In the genomic region with DNA sequence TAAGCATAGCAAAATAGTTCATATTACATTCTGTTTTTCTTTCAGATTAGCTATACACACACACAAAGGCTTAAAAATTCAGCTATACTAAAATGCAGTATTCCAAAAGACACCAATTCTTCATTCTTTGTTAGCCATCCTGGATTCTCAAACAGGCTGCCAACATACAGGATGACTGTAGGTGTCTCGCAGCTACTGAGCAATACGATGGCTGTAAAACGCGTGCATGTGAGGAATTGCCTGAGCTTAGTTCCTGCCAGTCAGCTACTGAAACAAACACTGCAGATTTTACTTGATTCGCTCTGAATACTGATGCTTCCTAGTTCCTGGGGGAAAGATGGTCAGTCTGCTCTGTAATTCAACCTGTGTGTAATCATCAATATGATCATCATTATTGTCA, we compare ENCODE assay signal across 8 cellular contexts. TPM values are rescaled to one million over a fixed set of nuclear protein-coding genes. Genes with fewer than 3 reads are reported as not detected.
A peak's percentile ranks its signal among the peaks of the same experiment; 100 is the strongest.
DNase-seq lines count a peak whose midpoint lies in the region; ATAC-seq and TF ChIP-seq lines count a peak whose summit lies in the region.

No MANE protein-coding gene starts in this region.

- no peaks in the 10 kb centered on the region for H3K27me3 ChIP-seq in stomach

- H3K36me3 Mint-ChIP-seq in CD14-positive monocyte (no peaks in the 10 kb centered on the region), type B pancreatic cell (no peaks in the 10 kb centered on the region)
- H3K36me3 Mint-ChIP-seq in activated T-cell treated with anti-CD3 and anti-CD28 coated beads, Interleukin-2, amount 50 U/mL, for 24 hours (ENCODE audit: low read depth) = no peaks in the 10 kb centered on the region

- no peaks in the 10 kb centered on the region for H4K20me1 ChIP-seq in OCI-LY7 (ENCODE audit: insufficient read depth, low read length)

- TF ChIP-seq POLR2A in stomach (IDR thresholded peaks at IDR 0.05) = no peak

- H3K27me3 Mint-ChIP-seq in CD14-positive monocyte (ENCODE audit: low read depth in 3 of 3) (peaks cover 0 to 4% (median 2%) of the 10 kb centered on the region in 3 donors), type B pancreatic cell (peaks cover 11% of the 10 kb centered on the region)
- H3K27me3 Mint-ChIP-seq in activated T-cell treated with anti-CD3 and anti-CD28 coated beads, Interleukin-2, amount 50 U/mL, for 24 hours = no peaks in the 10 kb centered on the region

- no peak for TF ChIP-seq EP300 in stomach (IDR thresholded peaks at IDR 0.05)

- peak overlapping the region; percentile 32 for H3K4me3 Mint-ChIP-seq in CD14-positive monocyte
- H3K4me3 Mint-ChIP-seq in type B pancreatic cell = no peak overlapping the region
- H3K4me3 Mint-ChIP-seq in activated T-cell treated with anti-CD3 and anti-CD28 coated beads, Interleukin-2, amount 50 U/mL, for 24 hours = no peak overlapping the region

- H3K9me3 Mint-ChIP-seq in CD14-positive monocyte = no peaks in the 10 kb centered on the region
- H3K9me3 Mint-ChIP-seq in type B pancreatic cell = no peaks in the 10 kb centered on the region
- no peaks in the 10 kb centered on the region for H3K9me3 Mint-ChIP-seq in activated T-cell treated with anti-CD3 and anti-CD28 coated beads, Interleukin-2, amount 50 U/mL, for 24 hours

- H3K4me3 ChIP-seq in OCI-LY7 (ENCODE audit: low read depth, low read length, poor library complexity, severe bottlenecking) (peak overlapping the region; percentile 18), stomach (no peak overlapping the region)

- intact Hi-C loops in CD14-positive monocyte (cut with micrococcal nuclease) (no loop called here), OCI-LY7 (cut with micrococcal nuclease; ENCODE audit: unreplicated experiment) (no loop called here), stomach (cut with DNase I; ENCODE audit: low total_unique reads) (no loop called here)

- no peaks in the 10 kb centered on the region for H3K36me3 ChIP-seq in OCI-LY7 (ENCODE audit: insufficient read depth, low read length)
- no peaks in the 10 kb centered on the region for H3K36me3 ChIP-seq in stomach

- ATAC-seq in GM21390 (IDR thresholded peaks at IDR 0.05; ENCODE audit: unreplicated experiment) = peak; percentile 57

- DNase-seq in CD14-positive monocyte (ENCODE audit: low spot score) = no peak
- peak; percentile 79 for DNase-seq in OCI-LY7 (ENCODE audit: low spot score)
- DNase-seq in fibroblast of gingiva (ENCODE audit: low read depth) = peak; percentile 46
- DNase-seq in type B pancreatic cell (ENCODE audit: extremely low spot score, unreplicated experiment) = no peak
- no peak for DNase-seq in activated T-cell treated with anti-CD3 and anti-CD28 coated beads, Interleukin-2, amount 50 U/mL, for 24 hours
- no peak for DNase-seq in iPS-NIHi7 (ENCODE audit: extremely low spot score)
- no peak for DNase-seq in stomach

- H3K4me1 ChIP-seq in OCI-LY7 (ENCODE audit: insufficient read depth, low read length, poor library complexity, severe bottlenecking) (peaks cover 26% of the 10 kb centered on the region), stomach (no peaks in the 10 kb centered on the region)

- H3K4me2 ChIP-seq in OCI-LY7 (ENCODE audit: low read length) = peak overlapping the region; percentile 46

- 11 to 20% (median 15%) methylated on average over 5 of the region's 5 CpGs for WGBS in stomach, 5 donors

- BruUV-seq in OCI-LY7 (replicated peaks; lab: Mats Ljungman, UMichigan) = no TSS peak

- H3K9me3 ChIP-seq in OCI-LY7 (ENCODE audit: low read length) (no peaks in the 10 kb centered on the region), stomach (no peaks in the 10 kb centered on the region)

- no peaks in the 10 kb centered on the region for H3K9me2 ChIP-seq in OCI-LY7 (ENCODE audit: insufficient read depth, low read length)

- TF ChIP-seq CTCF in CD14-positive monocyte (IDR thresholded peaks at IDR 0.05) (peak; percentile 24), OCI-LY7 (conservative IDR thresholded peaks at IDR 0.05; ENCODE audit: low read length) (peak; percentile 71), type B pancreatic cell (conservative IDR thresholded peaks at IDR 0.05) (peak; percentile 46), stomach (IDR thresholded peaks at IDR 0.05) (peak in 2 of 7 experiments; percentile 7 to 22)

- H3K79me2 ChIP-seq in OCI-LY7 (ENCODE audit: insufficient read depth, low read depth, low read length) = no peaks in the 10 kb centered on the region

- CTCF ChIA-PET in OCI-LY7 (lab: Charles Lee; ENCODE audit: unreplicated experiment) = interaction anchor here (0.6 to 2.1 kb wide), 2 partner anchors 11 to 14 kb away, joined by 3 to 6 read pairs; no protein-coding TSS in a partner anchor

- peak overlapping the region in 1 of 7 donors; percentile 12 for H3K27ac Mint-ChIP-seq in CD14-positive monocyte
- no peak overlapping the region for H3K27ac Mint-ChIP-seq in type B pancreatic cell
- H3K27ac Mint-ChIP-seq in activated T-cell treated with anti-CD3 and anti-CD28 coated beads, Interleukin-2, amount 50 U/mL, for 24 hours = no peak overlapping the region

- POLR2A ChIA-PET in OCI-LY7 (lab: Charles Lee) = interaction anchor here (0.7 to 2.1 kb wide), 7 partner anchors 10 to 189 kb away, joined by 3 to 8 read pairs (median 4); no protein-coding TSS in a partner anchor

- H3K4me1 Mint-ChIP-seq in CD14-positive monocyte (peaks cover 33% of the 10 kb centered on the region), type B pancreatic cell (ENCODE audit: unreplicated experiment) (no peaks in the 10 kb centered on the region)
- H3K4me1 Mint-ChIP-seq in activated T-cell treated with anti-CD3 and anti-CD28 coated beads, Interleukin-2, amount 50 U/mL, for 24 hours (ENCODE audit: low read depth) = no peaks in the 10 kb centered on the region

- H3K27ac ChIP-seq in OCI-LY7 (ENCODE audit: low read depth, low read length, poor library complexity, severe bottlenecking) (no peak overlapping the region), stomach (no peak overlapping the region)

- peak overlapping the region; percentile 98 for H2AFZ ChIP-seq in OCI-LY7 (ENCODE audit: low read length)

RNA-seq across cellular contexts. Expression of gene HMGN1, which starts 24.7 kb away (rescaled TPM):
- polyA plus RNA-seq in CD14-positive monocyte (10 to 100 TPM; 59.8 to 72.7 TPM), stomach (100 to 1,000 TPM; 128 to 148 (median 129) TPM)
- 264 and 349 TPM in 2 replicates for total RNA-seq in OCI-LY7 (2014; rRNA removed; shearing (Covaris generic))
- total RNA-seq in OCI-LY7 (2022) (492 and 532 TPM in 2 replicates), type B pancreatic cell (ENCODE audit: low replicate concordance) (466 and 479 TPM in 2 replicates), stomach (100 to 1,000 TPM in 4 of 5 donors, 10 to 100 TPM in 1; 39.1 to 321 (median 133) TPM)

Comparison
In these comparisons a context has a peak if more than half of its experiments do, and no peak if none do; other contexts are left out.
1. DNase-seq: peak in OCI-LY7 (single experiment) and fibroblast of gingiva (single experiment); none in CD14-positive monocyte (single experiment), type B pancreatic cell (single experiment), activated T-cell treated with anti-CD3 and anti-CD28 coated beads, Interleukin-2, amount 50 U/mL, for 24 hours (single experiment), iPS-NIHi7 (single experiment) and stomach (single experiment).
2. H3K4me3 Mint-ChIP-seq: peak in CD14-positive monocyte (2 of 2); none in type B pancreatic cell (single experiment) and activated T-cell treated with anti-CD3 and anti-CD28 coated beads, Interleukin-2, amount 50 U/mL, for 24 hours (single experiment).